ENCODE assay signal across 15 cellular contexts in the genomic region with DNA sequence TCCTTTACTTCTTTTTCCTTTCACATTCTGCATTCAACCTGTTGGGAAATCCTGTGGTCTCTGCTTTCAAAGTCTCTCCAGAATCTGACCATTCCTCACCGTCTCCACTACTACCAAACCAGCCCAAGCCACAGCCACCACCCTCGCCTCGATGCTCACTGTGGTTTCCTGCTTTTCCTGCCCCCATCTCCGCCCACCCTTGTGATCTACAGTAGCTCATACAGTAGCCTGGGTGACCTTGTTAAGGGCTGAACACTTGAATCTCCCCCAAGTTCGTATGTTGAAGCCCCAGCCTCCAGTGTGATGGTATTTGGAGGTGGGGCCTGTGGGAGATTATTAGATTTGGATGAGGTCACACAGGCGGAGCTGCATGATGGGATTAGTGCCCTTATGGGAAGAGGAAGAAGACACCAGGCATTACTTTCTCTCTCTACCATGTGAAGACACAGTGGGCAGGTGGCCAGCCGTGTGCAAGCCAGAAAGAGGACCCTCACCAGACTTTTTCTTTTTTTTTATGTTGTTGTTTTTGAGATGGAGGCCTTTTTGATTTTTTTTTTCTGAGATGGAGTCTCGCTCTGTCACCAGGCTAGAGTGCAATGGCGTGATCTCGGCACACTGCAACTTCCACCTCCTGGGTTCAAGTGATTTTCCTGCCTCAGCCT.
DNase-seq lines count a peak whose midpoint lies in the region; ATAC-seq and TF ChIP-seq lines count a peak whose summit lies in the region.
"Had no signal": no experiment of that assay in that cellular context is flagged by ENCODE, and none has a peak within 500 bp of the region (broad histone marks: within the 10 kb centered on the region; RNA-seq: fewer than 3 reads in every experiment).

No MANE protein-coding gene starts in this region.

- H3K27me3 ChIP-seq in H7 (ENCODE audit: control insufficient read depth, insufficient read depth, low read length), result peaks cover 2% of the 10 kb centered on the region
- H3K27me3 ChIP-seq: suprapubic skin had no signal

- H3K27ac Mint-ChIP-seq in activated CD8-positive, alpha-beta T cell treated with anti-CD3 and anti-CD28 coated beads for 36 hours, result no peak overlapping the region
- peak overlapping the region in 2 of 10 donors; percentile 0 to 3 for H3K27ac Mint-ChIP-seq in naive thymus-derived CD8-positive, alpha-beta T cell

- CTCF ChIA-PET in activated CD8-positive, alpha-beta T cell treated with anti-CD3 and anti-CD28 coated beads for 36 hours (lab: Charles Lee), result interaction anchor here (1.6 kb wide), 1 partner anchor 29 kb away, joined by 4 read pairs; no protein-coding TSS in a partner anchor

- POLR2A ChIA-PET in activated CD8-positive, alpha-beta T cell treated with anti-CD3 and anti-CD28 coated beads for 36 hours (lab: Charles Lee), result no interaction called here
- POLR2A ChIA-PET in naive thymus-derived CD8-positive, alpha-beta T cell (lab: Charles Lee), result no interaction called here

- ATAC-seq in activated CD8-positive, alpha-beta T cell treated with anti-CD3 and anti-CD28 coated beads for 36 hours, result no peak
- peak; percentile 37 to 50 for ATAC-seq in naive thymus-derived CD8-positive, alpha-beta T cell
- ATAC-seq in left colon, result no peak

- peaks cover 30% of the 10 kb centered on the region for H3K27me3 Mint-ChIP-seq in activated CD8-positive, alpha-beta T cell treated with anti-CD3 and anti-CD28 coated beads for 36 hours
- peaks cover 16 to 39% (median 32%) of the 10 kb centered on the region in 5 donors for H3K27me3 Mint-ChIP-seq in naive thymus-derived CD8-positive, alpha-beta T cell

- H3K36me3 ChIP-seq in H7 (replicated peaks; ENCODE audit: control insufficient read depth, insufficient read depth, low read length), result no peaks in the 10 kb centered on the region
- H3K36me3 ChIP-seq: suprapubic skin had no signal

- intact Hi-C loops in activated CD8-positive, alpha-beta T cell treated with anti-CD3 and anti-CD28 coated beads for 36 hours (cut with micrococcal nuclease), result loop anchor here (5.0 kb wide), 1 partner anchor 394 kb away; no protein-coding TSS in a partner anchor
- intact Hi-C loops in left colon (cut with DNase I, micrococcal nuclease), result no loop called here

- H3K9me3 Mint-ChIP-seq in activated CD8-positive, alpha-beta T cell treated with anti-CD3 and anti-CD28 coated beads for 36 hours, result peaks cover 4% of the 10 kb centered on the region
- peaks cover 0 to 7% (median 0%) of the 10 kb centered on the region in 9 donors for H3K9me3 Mint-ChIP-seq in naive thymus-derived CD8-positive, alpha-beta T cell

- no peaks in the 10 kb centered on the region for H3K36me3 Mint-ChIP-seq in activated CD8-positive, alpha-beta T cell treated with anti-CD3 and anti-CD28 coated beads for 36 hours (ENCODE audit: low read depth)
- peaks cover 0 to 11% (median 0%) of the 10 kb centered on the region in 3 donors for H3K36me3 Mint-ChIP-seq in naive thymus-derived CD8-positive, alpha-beta T cell

- DNase-seq in SIG-M5 treated with dmso at 0.1 percent for 504 hours (lab: John Stamatoyannopoulos, UW; ENCODE audit: unreplicated experiment) (peak; percentile 78), SIG-M5 (lab: John Stamatoyannopoulos, UW) (no peak), KBM-7 (peak; percentile 91), H7 (no peak), NAMALWA (ENCODE audit: low spot score) (no peak), left colon (no peak)
- DNase-seq in activated CD8-positive, alpha-beta T cell treated with anti-CD3 and anti-CD28 coated beads for 36 hours, result peak; percentile 30
- DNase-seq in naive thymus-derived CD8-positive, alpha-beta T cell, result no peak
- DNase-seq: DMS79 treated with DMSO at 0.1 percent for 48 hours; GOT3; kidney glomerular epithelial cell; NCI-H1092 treated with DMSO at 0.1 percent for 48 hours; PC-9; stimulated activated CD4-positive, alpha-beta T cell treated with anti-CD3 and anti-CD28 coated beads, Interleukin-1b, Interleukin-23, amount 100 ng/mL, for 48 hours had no signal

- H3K4me1 Mint-ChIP-seq in activated CD8-positive, alpha-beta T cell treated with anti-CD3 and anti-CD28 coated beads for 36 hours (ENCODE audit: low read depth), result peaks cover 7% of the 10 kb centered on the region
- peaks cover 4 to 13% (median 8%) of the 10 kb centered on the region in 4 donors for H3K4me1 Mint-ChIP-seq in naive thymus-derived CD8-positive, alpha-beta T cell

- TF ChIP-seq CTCF in activated CD8-positive, alpha-beta T cell treated with anti-CD3 and anti-CD28 coated beads for 36 hours (IDR thresholded peaks at IDR 0.05), result no peak

- no peak overlapping the region for H3K4me3 Mint-ChIP-seq in activated CD8-positive, alpha-beta T cell treated with anti-CD3 and anti-CD28 coated beads for 36 hours
- H3K4me3 Mint-ChIP-seq in naive thymus-derived CD8-positive, alpha-beta T cell, result peak overlapping the region in 7 of 10 donors; percentile 14 to 63 (median 49)

- H3K4me3 ChIP-seq in H7 (ENCODE audit: insufficient read depth, low read depth, low read length), result no peak overlapping the region
- H3K4me3 ChIP-seq: PC-9, suprapubic skin had no signal

- in situ Hi-C loops in KBM-7 (cut with MboI; ENCODE audit: low pct_unique_long_range_greater_than_20kb, low sequenced_read_pairs), result loop anchor here (25.0 kb wide), 1 partner anchor 879 kb away; no protein-coding TSS in a partner anchor

Comparison
In these comparisons a context has a peak if more than half of its experiments do, and no peak if none do; other contexts are left out.
1. DNase-seq: peak in SIG-M5 treated with dmso at 0.1 percent for 504 hours (single experiment), KBM-7 (single experiment) and activated CD8-positive, alpha-beta T cell treated with anti-CD3 and anti-CD28 coated beads for 36 hours (single experiment); none in SIG-M5 (single experiment), naive thymus-derived CD8-positive, alpha-beta T cell (0 of 10), H7 (single experiment), NAMALWA (single experiment) and left colon (0 of 2).
2. ATAC-seq: peak in naive thymus-derived CD8-positive, alpha-beta T cell (2 of 2); none in activated CD8-positive, alpha-beta T cell treated with anti-CD3 and anti-CD28 coated beads for 36 hours (single experiment) and left colon (single experiment).